ENCODE assay signal across 12 cellular contexts in the genomic region with DNA sequence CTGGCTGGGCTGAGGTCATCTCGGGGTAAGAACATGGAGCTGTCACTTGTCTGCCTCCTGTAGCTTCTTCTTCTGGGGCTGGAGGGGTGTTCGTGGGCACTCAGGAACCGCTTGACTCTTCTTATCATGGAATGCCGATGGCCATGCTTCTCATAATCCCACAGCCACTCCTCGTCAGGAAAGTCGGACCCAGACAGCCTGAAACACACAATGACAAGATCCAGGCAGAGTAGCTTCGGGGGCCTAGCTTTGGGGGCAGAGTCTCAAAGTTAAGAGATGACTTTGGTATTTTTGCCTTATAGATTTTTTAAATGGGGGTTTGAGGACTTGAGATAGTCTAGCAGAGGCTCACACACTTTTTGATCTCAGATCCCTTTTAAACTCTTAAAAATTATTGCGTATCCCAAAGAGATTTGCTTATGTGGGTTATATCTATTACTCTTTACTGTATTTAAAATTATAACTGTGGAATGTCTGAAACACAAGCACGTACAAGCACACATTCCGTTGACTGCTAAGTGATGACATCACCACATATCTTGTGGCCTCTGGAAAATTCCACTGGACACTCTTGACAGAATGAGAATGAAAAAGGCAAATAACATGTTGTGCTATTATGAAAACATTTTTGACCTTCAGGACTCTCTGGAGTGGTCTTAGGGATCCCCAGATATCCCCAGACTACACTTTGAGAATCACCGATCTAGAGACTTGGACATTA. TPM values are rescaled to one million over a fixed set of nuclear protein-coding genes. Genes with fewer than 3 reads are reported as not detected.
DNase-seq lines count a peak whose midpoint lies in the region; ATAC-seq and TF ChIP-seq lines count a peak whose summit lies in the region.
"Had no signal": no experiment of that assay in that cellular context is flagged by ENCODE, and none has a peak within 500 bp of the region (broad histone marks: within the 10 kb centered on the region; RNA-seq: fewer than 3 reads in every experiment).

No MANE protein-coding gene starts in this region.

- ATAC-seq in GM18502 (IDR thresholded peaks at IDR 0.05; ENCODE audit: poor library complexity, unreplicated experiment) = no peak
- ATAC-seq: left lobe of liver had no signal

- TF ChIP-seq CTCF in foreskin fibroblast (IDR thresholded peaks at IDR 0.05; ENCODE audit: low read depth, low read length) (no peak), retinal pigment epithelial cell (conservative IDR thresholded peaks at IDR 0.05; ENCODE audit: low read depth, low read length) (no peak)

- peak; percentile 82 for DNase-seq in GM03348 (ENCODE audit: low spot score)
- DNase-seq in T1000 (lab: John Stamatoyannopoulos, UW) = peak; percentile 65
- DNase-seq in foreskin fibroblast = peak; percentile 67 to 79
- DNase-seq in retinal pigment epithelial cell (ENCODE audit: low read depth) = peak; percentile 84
- no peak for DNase-seq in globus pallidus (ENCODE audit: low spot score)
- DNase-seq in NCI-H82 treated with DMSO at 0.1 percent for 48 hours (lab: John Stamatoyannopoulos, UW; ENCODE audit: unreplicated experiment) = no peak
- DNase-seq in HT-29 (ENCODE audit: low spot score) = no peak
- DNase-seq: effector CD8-positive, alpha-beta T cell; NCI-H510A treated with DMSO at 0.1 percent for 48 hours had no signal

- H3K4me3 ChIP-seq in foreskin fibroblast (ENCODE audit: low read depth in 1 of 2, low read length in 2 of 2) (no peak overlapping the region), retinal pigment epithelial cell (ENCODE audit: low read length) (no peak overlapping the region)

RNA-seq across cellular contexts. Expression of gene BEST3, which starts 43.3 kb away (rescaled TPM):
- not detected in 2 replicates for total RNA-seq in HT-29 (2014; rRNA removed; shearing (Covaris generic))
- total RNA-seq: left lobe of liver; T-helper 1 cell treated with Interleukin-12 subunit alpha and Interleukin-12 subunit beta and Interleukin-4 antibody, amounts not matched to agents 30 ng/mL and 1 ng/mL, for 36 hours had no signal

RNA-seq across cellular contexts. Expression of gene LRRC10, which starts 45.1 kb away (rescaled TPM):
- not detected in 2 replicates for total RNA-seq in HT-29 (2014; rRNA removed; shearing (Covaris generic))
- total RNA-seq: left lobe of liver; T-helper 1 cell treated with Interleukin-12 subunit alpha and Interleukin-12 subunit beta and Interleukin-4 antibody, amounts not matched to agents 30 ng/mL and 1 ng/mL, for 36 hours had no signal

Comparison
In these comparisons a context has a peak if more than half of its experiments do, and no peak if none do; other contexts are left out.
1. DNase-seq: peak in GM03348 (single experiment), T1000 (single experiment), foreskin fibroblast (2 of 2) and retinal pigment epithelial cell (single experiment); none in globus pallidus (single experiment), NCI-H82 treated with DMSO at 0.1 percent for 48 hours (single experiment) and HT-29 (single experiment).